7 cellular contexts compared by ENCODE assay signal in genomic region chr2:237922641-237923361, GRCh38. TPM values are rescaled to one million over a fixed set of nuclear protein-coding genes. Genes with fewer than 3 reads are reported as not detected.
DNase-seq lines count a peak whose midpoint lies in the region; ATAC-seq, FAIRE-seq and TF ChIP-seq lines count a peak whose summit lies in the region.

No MANE protein-coding gene starts in this region.

- intact Hi-C loops in activated B cell treated with CpG ODN at 0.5 μM for 24 hours (cut with micrococcal nuclease), result loop anchor here (1.0 to 5.0 kb wide), 7 partner anchors 24 to 340 kb away; partner anchors contain the start of genes ERFE, RAMP1 and SCLY
- intact Hi-C loops in right cardiac atrium (cut with DNase I), result no loop called here

- POLR2A ChIA-PET in activated B cell treated with CpG ODN at 0.5 μM for 24 hours (lab: Charles Lee), result interaction anchor here (1.0 to 2.2 kb wide), 2 partner anchors 17 to 24 kb away, joined by 3 to 10 read pairs; no protein-coding TSS in a partner anchor

- 63% methylated on average over 13 of the region's 13 CpGs for WGBS in right cardiac atrium

- H3K27me3 ChIP-seq in right cardiac atrium (ENCODE audit: control insufficient read depth, insufficient read depth), result no peaks in the 10 kb centered on the region

- DNase-seq in HTR-8/SVneo (ENCODE audit: insufficient read length, low spot score) (no peak), activated B cell treated with CpG ODN at 0.5 μM for 24 hours (no peak), right cardiac atrium (no peak), SIG-M5 treated with dmso at 0.1 percent for 504 hours (lab: John Stamatoyannopoulos, UW; ENCODE audit: unreplicated experiment) (no peak), putamen (ENCODE audit: low spot score) (no peak), mucosa of gallbladder (ENCODE audit: low spot score) (no peak)
- no peak for DNase-seq in stimulated activated naive B cell treated with anti-CD40 and anti-IgM and Interleukin-4, amounts not matched to agents 10 μg/mL and 1 μg/mL and 100 μg/mL, for 72 hours

- no peaks in the 10 kb centered on the region for H3K36me3 Mint-ChIP-seq in activated B cell treated with CpG ODN at 0.5 μM for 24 hours (ENCODE audit: low read depth)
- H3K36me3 Mint-ChIP-seq in stimulated activated naive B cell treated with anti-CD40 and anti-IgM and Interleukin-4, amounts not matched to agents 10 μg/mL and 1 μg/mL and 100 μg/mL, for 72 hours, result no peaks in the 10 kb centered on the region

- H3K4me1 Mint-ChIP-seq in activated B cell treated with CpG ODN at 0.5 μM for 24 hours, result peaks cover 14% of the 10 kb centered on the region
- peaks cover 12 to 56% of the 10 kb centered on the region in 2 donors for H3K4me1 Mint-ChIP-seq in stimulated activated naive B cell treated with anti-CD40 and anti-IgM and Interleukin-4, amounts not matched to agents 10 μg/mL and 1 μg/mL and 100 μg/mL, for 72 hours

- no peak overlapping the region for H3K27ac Mint-ChIP-seq in activated B cell treated with CpG ODN at 0.5 μM for 24 hours
- no peak overlapping the region for H3K27ac Mint-ChIP-seq in stimulated activated naive B cell treated with anti-CD40 and anti-IgM and Interleukin-4, amounts not matched to agents 10 μg/mL and 1 μg/mL and 100 μg/mL, for 72 hours

- no peaks in the 10 kb centered on the region for H3K27me3 Mint-ChIP-seq in activated B cell treated with CpG ODN at 0.5 μM for 24 hours
- peaks cover 0 to 3% of the 10 kb centered on the region in 2 donors for H3K27me3 Mint-ChIP-seq in stimulated activated naive B cell treated with anti-CD40 and anti-IgM and Interleukin-4, amounts not matched to agents 10 μg/mL and 1 μg/mL and 100 μg/mL, for 72 hours

- TF ChIP-seq CTCF in activated B cell treated with CpG ODN at 0.5 μM for 24 hours (IDR thresholded peaks at IDR 0.05), result no peak

- H3K9me3 ChIP-seq in right cardiac atrium (ENCODE audit: control insufficient read depth, low read length), result no peaks in the 10 kb centered on the region

- no peak overlapping the region for H3K4me3 ChIP-seq in right cardiac atrium (ENCODE audit: low read length)

- CTCF ChIA-PET in activated B cell treated with CpG ODN at 0.5 μM for 24 hours (lab: Charles Lee), result interaction anchor here (0.7 to 1.5 kb wide), 9 partner anchors 9 to 341 kb away, joined by 3 to 6 read pairs (median 3); no protein-coding TSS in a partner anchor

- FAIRE-seq in HTR-8/SVneo (lab: Jason Lieb, UNC), result peak; percentile 20

- no peak for ATAC-seq in activated B cell treated with CpG ODN at 0.5 μM for 24 hours (ENCODE audit: low read depth)
- peak; percentile 8 to 28 for ATAC-seq in right cardiac atrium
- ATAC-seq in stimulated activated naive B cell treated with anti-CD40 and anti-IgM and Interleukin-4, amounts not matched to agents 10 μg/mL and 1 μg/mL and 100 μg/mL, for 72 hours (replicated peaks), result peak; percentile 2 to 13

- peak overlapping the region; percentile 55 for H3K4me3 Mint-ChIP-seq in activated B cell treated with CpG ODN at 0.5 μM for 24 hours
- peak overlapping the region in 1 of 2 donors; percentile 76 for H3K4me3 Mint-ChIP-seq in stimulated activated naive B cell treated with anti-CD40 and anti-IgM and Interleukin-4, amounts not matched to agents 10 μg/mL and 1 μg/mL and 100 μg/mL, for 72 hours

- H3K9me3 Mint-ChIP-seq in activated B cell treated with CpG ODN at 0.5 μM for 24 hours, result no peaks in the 10 kb centered on the region
- H3K9me3 Mint-ChIP-seq in stimulated activated naive B cell treated with anti-CD40 and anti-IgM and Interleukin-4, amounts not matched to agents 10 μg/mL and 1 μg/mL and 100 μg/mL, for 72 hours, result no peaks in the 10 kb centered on the region

- H3K27ac ChIP-seq in right cardiac atrium (ENCODE audit: low read length), result no peak overlapping the region

- no peaks in the 10 kb centered on the region for H3K4me1 ChIP-seq in right cardiac atrium (ENCODE audit: control insufficient read depth, insufficient read depth, low read length)

RNA-seq across cellular contexts. Expression of gene UBE2F, which starts 44.0 kb away (rescaled TPM):
- total RNA-seq in activated B cell treated with CpG ODN at 0.5 μM for 24 hours (32.4 and 41.2 TPM in 2 replicates), right cardiac atrium (100 to 1,000 TPM; 100 to 118 (median 107) TPM), mucosa of gallbladder (48.5 TPM)
- polyA plus RNA-seq in right cardiac atrium, result 95.9 TPM
